ENCODE assay signal across 9 cellular contexts in genomic region chr19:35510626-35510964, GRCh38. TPM values are rescaled to one million over a fixed set of nuclear protein-coding genes. Genes with fewer than 3 reads are reported as not detected.
DNase-seq lines count a peak whose midpoint lies in the region; ATAC-seq, FAIRE-seq and TF ChIP-seq lines count a peak whose summit lies in the region.
"Had no signal": no experiment of that assay in that cellular context is flagged by ENCODE, and none has a peak within 500 bp of the region (broad histone marks: within the 10 kb centered on the region; RNA-seq: fewer than 3 reads in every experiment).

No MANE protein-coding gene starts in this region.

- FAIRE-seq in pancreas (lab: Jason Lieb, UNC) = no peak

- H3K27me3 Mint-ChIP-seq in CD14-positive monocyte (ENCODE audit: low read depth in 3 of 3) (peaks cover 55 to 72% (median 63%) of the 10 kb centered on the region in 3 donors), endothelial cell (ENCODE audit: unreplicated experiment) (peaks cover 15% of the 10 kb centered on the region)

- H3K36me3 Mint-ChIP-seq in CD14-positive monocyte = peaks cover 0 to 1% of the 10 kb centered on the region in 2 donors
- H3K36me3 Mint-ChIP-seq in endothelial cell (ENCODE audit: low read depth, unreplicated experiment) = peaks cover 5% of the 10 kb centered on the region

- H3K9me3 ChIP-seq in pancreas (no peaks in the 10 kb centered on the region), mesenchymal stem cell (ENCODE audit: control insufficient read depth, low read length) (no peaks in the 10 kb centered on the region)

- H2AFZ ChIP-seq in KMS-11 (ENCODE audit: low read depth) (no peak overlapping the region), mesenchymal stem cell (ENCODE audit: low read depth, low read length) (no peak overlapping the region)

- peak; percentile 68 for TF ChIP-seq CTCF in CD14-positive monocyte (IDR thresholded peaks at IDR 0.05)
- 0 out of 2 replicates have a peak, but pooled peaks have one; percentile 8 for TF ChIP-seq CTCF in KMS-11 (conservative IDR thresholded peaks at IDR 0.05; ENCODE audit: low read depth, low read length)
- TF ChIP-seq CTCF in endothelial cell (IDR thresholded peaks at IDR 0.05; ENCODE audit: unreplicated experiment) = peak; percentile 32
- TF ChIP-seq CTCF in pancreas (IDR thresholded peaks at IDR 0.05) = no peak

- no peaks in the 10 kb centered on the region for H3K79me2 ChIP-seq in KMS-11 (ENCODE audit: insufficient read depth, low read depth)

- no peak overlapping the region for H3K14ac ChIP-seq in mesenchymal stem cell (ENCODE audit: low read length in 2 of 2)

- H3K4me3 Mint-ChIP-seq in CD14-positive monocyte (peak overlapping the region in 1 of 2 donors; percentile 71), endothelial cell (ENCODE audit: unreplicated experiment) (no peak overlapping the region)

- H2BK12ac ChIP-seq in mesenchymal stem cell (ENCODE audit: low read length in 2 of 2) = no peak overlapping the region

- H3K4me1 ChIP-seq in KMS-11 (ENCODE audit: low read depth, poor library complexity, severe bottlenecking) = no peaks in the 10 kb centered on the region
- peaks cover 0 to 8% (median 4%) of the 10 kb centered on the region in 3 donors for H3K4me1 ChIP-seq in pancreas
- peaks cover 14% of the 10 kb centered on the region for H3K4me1 ChIP-seq in mesenchymal stem cell (ENCODE audit: control insufficient read depth, insufficient read depth, low read depth, low read length)

- H3K18ac ChIP-seq in mesenchymal stem cell (ENCODE audit: low read depth in 1 of 2, low read length in 2 of 2) = no peak overlapping the region

- no peak overlapping the region for H3K27ac Mint-ChIP-seq in CD14-positive monocyte
- no peak overlapping the region for H3K27ac Mint-ChIP-seq in endothelial cell (ENCODE audit: unreplicated experiment)

- no peaks in the 10 kb centered on the region for H3K79me1 ChIP-seq in mesenchymal stem cell (replicated peaks; ENCODE audit: low read length, poor library complexity, severe bottlenecking)

- H4K8ac ChIP-seq in mesenchymal stem cell (ENCODE audit: low read length) = no peak overlapping the region

- peaks cover 7% of the 10 kb centered on the region for H3K4me1 Mint-ChIP-seq in CD14-positive monocyte
- peaks cover 4% of the 10 kb centered on the region for H3K4me1 Mint-ChIP-seq in endothelial cell (ENCODE audit: unreplicated experiment)

- H3K27ac ChIP-seq in KMS-11 = no peak overlapping the region
- peak overlapping the region; percentile 79 to 87 (median 80) for H3K27ac ChIP-seq in pancreas
- H3K27ac ChIP-seq in mesenchymal stem cell (ENCODE audit: low read length, poor library complexity, severe bottlenecking) = no peak overlapping the region

- ATAC-seq in pancreas = peak in 3 of 4 donors; percentile 1 to 2 (median 1)
- no peak for ATAC-seq in HG02938 (IDR thresholded peaks at IDR 0.05; ENCODE audit: unreplicated experiment)

- intact Hi-C loops in CD14-positive monocyte (cut with micrococcal nuclease) = loop anchor here (2.0 kb wide), 1 partner anchor 206 kb away; no protein-coding TSS in a partner anchor
- intact Hi-C loops in pancreas (cut with DNase I) = no loop called here

- no peak overlapping the region for H4K91ac ChIP-seq in mesenchymal stem cell (ENCODE audit: low read length)

- no peak overlapping the region for H3K4me3 ChIP-seq in KMS-11 (IDR thresholded peaks at IDR 0.05; ENCODE audit: insufficient read depth, low read depth, low read length)
- H3K4me3 ChIP-seq in pancreas = peak overlapping the region in 3 of 4 donors; percentile 26 to 64 (median 51)
- peak overlapping the region in 1 of 2 experiments; percentile 77 for H3K4me3 ChIP-seq in mesenchymal stem cell (ENCODE audit: insufficient read depth in 1 of 2, low read depth in 1 of 2, low read length in 2 of 2)

- no peak for DNase-seq in CD14-positive monocyte (ENCODE audit: low spot score)
- no peak for DNase-seq in endothelial cell (ENCODE audit: low spot score)
- no peak for DNase-seq in pancreas
- DNase-seq in mesenchymal stem cell = no peak
- no peak for DNase-seq in T-helper 2 cell
- DNase-seq in NK-92 treated with Interleukin-12 subunit alpha and Interleukin-12 subunit beta, amount 100 ng/mL, for 24 hours (lab: John Stamatoyannopoulos, UW) = no peak

- no peak overlapping the region for H2BK5ac ChIP-seq in mesenchymal stem cell (ENCODE audit: low read depth, low read length, poor library complexity, severe bottlenecking)

- H3K4ac ChIP-seq in mesenchymal stem cell (ENCODE audit: low read depth in 1 of 2, low read length in 2 of 2) = no peak overlapping the region

- 6 to 13% methylated on average over 15 of the region's 15 CpGs for WGBS in pancreas, 2 donors
- 38% methylated on average over 11 of the region's 15 CpGs for WGBS in mesenchymal stem cell

- H3K9me3 Mint-ChIP-seq in CD14-positive monocyte = peaks cover 0 to 2% (median 0%) of the 10 kb centered on the region in 7 donors
- H3K9me3 Mint-ChIP-seq in endothelial cell (ENCODE audit: unreplicated experiment) = no peaks in the 10 kb centered on the region

- no peak overlapping the region for H2BK15ac ChIP-seq in mesenchymal stem cell (ENCODE audit: low read depth, poor library complexity, severe bottlenecking)

- no peak overlapping the region for H3K9ac ChIP-seq in KMS-11
- H3K9ac ChIP-seq in mesenchymal stem cell (ENCODE audit: low read length) = no peak overlapping the region

- H2BK120ac ChIP-seq in mesenchymal stem cell (ENCODE audit: low read depth, low read length) = no peak overlapping the region

- H3K27me3 ChIP-seq in KMS-11 (ENCODE audit: insufficient read depth, low read depth) = peaks cover 60% of the 10 kb centered on the region
- no peaks in the 10 kb centered on the region for H3K27me3 ChIP-seq in pancreas
- peaks cover 42 to 75% of the 10 kb centered on the region in 2 experiments for H3K27me3 ChIP-seq in mesenchymal stem cell (ENCODE audit: control insufficient read depth in 1 of 2, insufficient read depth in 1 of 2, low read length in 2 of 2)

- no peak overlapping the region for H2AK5ac ChIP-seq in mesenchymal stem cell (ENCODE audit: low read length, severe bottlenecking)

- H3K23ac ChIP-seq in mesenchymal stem cell (ENCODE audit: low read length in 2 of 2) = peak overlapping the region in 1 of 2 experiments; percentile 64

- no peaks in the 10 kb centered on the region for H3K36me3 ChIP-seq in KMS-11 (ENCODE audit: insufficient read depth)
- H3K36me3 ChIP-seq in pancreas = peaks cover 0 to 4% (median 0%) of the 10 kb centered on the region in 3 donors
- peaks cover 0 to 1% of the 10 kb centered on the region in 2 experiments for H3K36me3 ChIP-seq in mesenchymal stem cell (ENCODE audit: control insufficient read depth in 1 of 2, insufficient read depth in 2 of 2, low read depth in 1 of 2, low read length in 2 of 2)

- no peaks in the 10 kb centered on the region for H4K20me1 ChIP-seq in KMS-11 (ENCODE audit: insufficient read depth)

- H3K4me2 ChIP-seq in KMS-11 (no peak overlapping the region), mesenchymal stem cell (ENCODE audit: low read length, poor library complexity, severe bottlenecking) (no peak overlapping the region)

RNA-seq across cellular contexts. Expression of gene DMKN, which starts 2.9 kb away (rescaled TPM):
- polyA plus RNA-seq in CD14-positive monocyte (not detected), pancreas (100 to 1,000 TPM; 133 to 197 TPM)
- total RNA-seq in endothelial cell (ENCODE audit: unreplicated experiment) (56.9 TPM), pancreas (10 to 100 TPM; 48.5 to 86.7 (median 60.0) TPM)
- 11.3 TPM for polyA plus RNA-seq in mesenchymal stem cell (2013, experiment 1 of 2)
- 11.6 TPM for polyA plus RNA-seq in mesenchymal stem cell (2013, experiment 2 of 2)
- total RNA-seq: lung microvascular endothelial cell had no signal

RNA-seq across cellular contexts. Expression of gene SBSN, which starts 17.5 kb away (rescaled TPM):
- not detected for polyA plus RNA-seq in CD14-positive monocyte
- 0.18 TPM for total RNA-seq in endothelial cell (ENCODE audit: unreplicated experiment)
- not detected for total RNA-seq in pancreas
- polyA plus RNA-seq in pancreas = under 1 TPM; 0.15 to 0.16 TPM
- 0.25 TPM for polyA plus RNA-seq in mesenchymal stem cell (2013, experiment 1 of 2)
- polyA plus RNA-seq in mesenchymal stem cell (2013, experiment 2 of 2) = 0.23 TPM
- total RNA-seq: lung microvascular endothelial cell had no signal

RNA-seq across cellular contexts. Expression of gene KRTDAP, which starts 20.3 kb away (rescaled TPM):
- not detected for polyA plus RNA-seq in CD14-positive monocyte
- not detected for total RNA-seq in endothelial cell (ENCODE audit: unreplicated experiment)
- 1 to 10 TPM in 1 of 6 donors, under 1 TPM in 1, not detected in 4; 0.35 to 1.1 TPM for total RNA-seq in pancreas
- 1 to 10 TPM; 1.4 to 2.0 TPM for polyA plus RNA-seq in pancreas
- polyA plus RNA-seq in mesenchymal stem cell (2013, experiment 1 of 2) = not detected
- 0.12 TPM for polyA plus RNA-seq in mesenchymal stem cell (2013, experiment 2 of 2)
- total RNA-seq: lung microvascular endothelial cell had no signal

RNA-seq across cellular contexts. Expression of gene GAPDHS, which starts 22.7 kb away (rescaled TPM):
- polyA plus RNA-seq in CD14-positive monocyte (not detected), pancreas (not detected)
- total RNA-seq in endothelial cell (ENCODE audit: unreplicated experiment) (not detected), pancreas (not detected)
- not detected for polyA plus RNA-seq in mesenchymal stem cell (2013, experiment 1 of 2)
- polyA plus RNA-seq in mesenchymal stem cell (2013, experiment 2 of 2) = not detected
- total RNA-seq: lung microvascular endothelial cell had no signal

RNA-seq across cellular contexts. Expression of gene TMEM147, which starts 34.8 kb away (rescaled TPM):
- polyA plus RNA-seq in CD14-positive monocyte = 100 to 1,000 TPM; 165 TPM
- total RNA-seq in endothelial cell (ENCODE audit: unreplicated experiment) = 62.0 TPM
- total RNA-seq in pancreas = 10 to 100 TPM; 44.3 to 63.9 (median 51.5) TPM
- 10 to 100 TPM; 70.2 to 91.1 TPM for polyA plus RNA-seq in pancreas
- 108 TPM for polyA plus RNA-seq in mesenchymal stem cell (2013, experiment 1 of 2)
- 109 TPM for polyA plus RNA-seq in mesenchymal stem cell (2013, experiment 2 of 2)

Comparison
In these comparisons a context has a peak if more than half of its experiments do, and no peak if none do; other contexts are left out.
1. CTCF ChIP-seq: peak in CD14-positive monocyte (single experiment), KMS-11 (single experiment) and endothelial cell (single experiment); none in pancreas (0 of 4).
2. H3K27ac ChIP-seq: peak in pancreas (4 of 4); none in KMS-11 (single experiment) and mesenchymal stem cell (single experiment).
3. intact Hi-C loops: an anchor here in CD14-positive monocyte (2.0 kb wide); none called in pancreas.